9 cellular contexts compared by ENCODE assay signal in the genomic region with DNA sequence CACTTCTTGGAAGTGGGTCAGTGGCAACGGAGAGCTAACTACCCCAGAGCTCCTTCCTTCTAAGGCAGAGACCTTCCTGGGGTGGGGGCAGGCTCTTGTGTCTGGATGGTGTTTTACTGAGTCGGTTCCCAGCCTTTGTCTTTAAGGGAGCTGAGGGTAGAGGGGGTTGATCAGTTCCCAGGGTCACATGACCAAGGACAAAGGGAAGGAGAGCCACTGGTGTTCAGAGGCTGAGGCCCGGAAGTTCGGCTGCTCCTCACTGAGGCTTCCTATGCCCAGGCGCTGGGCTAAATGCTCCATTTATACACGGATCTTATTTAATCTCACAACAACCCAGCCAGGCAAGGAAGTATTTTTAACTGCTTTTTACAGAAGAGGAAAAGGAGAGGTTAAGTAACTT. TPM values are rescaled to one million over a fixed set of nuclear protein-coding genes. Genes with fewer than 3 reads are reported as not detected.
DNase-seq lines count a peak whose midpoint lies in the region; ATAC-seq and TF ChIP-seq lines count a peak whose summit lies in the region.
"Had no signal": no experiment of that assay in that cellular context is flagged by ENCODE, and none has a peak within 500 bp of the region (broad histone marks: within the 10 kb centered on the region; RNA-seq: fewer than 3 reads in every experiment).

No MANE protein-coding gene starts in this region.

- H3K27me3 Mint-ChIP-seq in CD4-positive, alpha-beta T cell, result peaks cover 36% of the 10 kb centered on the region
- peaks cover 46% of the 10 kb centered on the region for H3K27me3 Mint-ChIP-seq in T-helper 17 cell

- CTCF ChIA-PET in CD4-positive, alpha-beta T cell (lab: Charles Lee), result no interaction called here

- H3K4me1 ChIP-seq in cardiac muscle cell (ENCODE audit: low read depth) (peaks cover 57% of the 10 kb centered on the region), BE2C (peaks cover 6% of the 10 kb centered on the region)

- TF ChIP-seq CTCF in CD4-positive, alpha-beta T cell (IDR thresholded peaks at IDR 0.05), result no peak
- TF ChIP-seq CTCF in cardiac muscle cell (IDR thresholded peaks at IDR 0.05; ENCODE audit: low read depth, low read length) (no peak), BE2C (IDR thresholded peaks at IDR 0.05; ENCODE audit: low read depth, low read length) (no peak)

- peaks cover 41% of the 10 kb centered on the region for H3K36me3 ChIP-seq in cardiac muscle cell
- peaks cover 16% of the 10 kb centered on the region for H3K36me3 ChIP-seq in BE2C
- H3K36me3 ChIP-seq: neutrophil had no signal

- H3K27me3 ChIP-seq in CD4-positive, alpha-beta T cell (ENCODE audit: control insufficient read depth, insufficient read depth, low read length), result peaks cover 25% of the 10 kb centered on the region
- H3K27me3 ChIP-seq in cardiac muscle cell (no peaks in the 10 kb centered on the region), BE2C (no peaks in the 10 kb centered on the region)

- peak overlapping the region; percentile 31 for H3K4me3 Mint-ChIP-seq in CD4-positive, alpha-beta T cell
- H3K4me3 Mint-ChIP-seq in T-helper 17 cell, result peak overlapping the region; percentile 79

- no peaks in the 10 kb centered on the region for H3K36me3 Mint-ChIP-seq in CD4-positive, alpha-beta T cell (ENCODE audit: low read depth)
- H3K36me3 Mint-ChIP-seq in T-helper 17 cell (ENCODE audit: low read depth), result peaks cover 7% of the 10 kb centered on the region

- H3K4me3 ChIP-seq in cardiac muscle cell (peak overlapping the region; percentile 17), BE2C (ENCODE audit: low read depth, low read length) (no peak overlapping the region)

- H3K27ac Mint-ChIP-seq in CD4-positive, alpha-beta T cell, result no peak overlapping the region
- H3K27ac Mint-ChIP-seq in T-helper 17 cell, result no peak overlapping the region

- H3K27ac ChIP-seq in CD4-positive, alpha-beta T cell (ENCODE audit: low read depth, low read length), result no peak overlapping the region
- peak overlapping the region; percentile 96 for H3K27ac ChIP-seq in cardiac muscle cell
- H3K27ac ChIP-seq: neutrophil had no signal

- no peaks in the 10 kb centered on the region for H3K4me1 Mint-ChIP-seq in CD4-positive, alpha-beta T cell (ENCODE audit: low read depth)
- peaks cover 7% of the 10 kb centered on the region for H3K4me1 Mint-ChIP-seq in T-helper 17 cell

- intact Hi-C loops in CD4-positive, alpha-beta T cell (cut with DNase I, micrococcal nuclease), result no loop called here

- POLR2A ChIA-PET in CD4-positive, alpha-beta T cell (lab: Charles Lee), result no interaction called here

- no peaks in the 10 kb centered on the region for H3K9me3 Mint-ChIP-seq in CD4-positive, alpha-beta T cell

- DNase-seq in CD4-positive, alpha-beta T cell, result no peak
- no peak for DNase-seq in T-helper 17 cell
- peak; percentile 62 to 78 for DNase-seq in cardiac muscle cell (ENCODE audit: low read depth in 1 of 2, low spot score in 1 of 2)
- peak; percentile 52 for DNase-seq in occipital lobe (lab: John Stamatoyannopoulos, UW)
- DNase-seq in OCI-M2 (lab: John Stamatoyannopoulos, UW; ENCODE audit: unreplicated experiment), result no peak
- no peak for DNase-seq in BE2C
- no peak for DNase-seq in activated CD4-positive, alpha-beta T cell treated with anti-CD3 and anti-CD28 coated beads for 4 hours

- no peak for ATAC-seq in CD4-positive, alpha-beta T cell (ENCODE audit: poor library complexity)
- ATAC-seq in T-helper 17 cell (no peak), HG02938 (IDR thresholded peaks at IDR 0.05; ENCODE audit: unreplicated experiment) (no peak)

- H3K9me3 ChIP-seq in CD4-positive, alpha-beta T cell (ENCODE audit: control insufficient read depth, low read length), result no peaks in the 10 kb centered on the region
- H3K9me3 ChIP-seq in T-helper 17 cell (ENCODE audit: control insufficient read depth, low read length, poor library complexity, severe bottlenecking) (no peaks in the 10 kb centered on the region), cardiac muscle cell (ENCODE audit: low read depth) (no peaks in the 10 kb centered on the region), BE2C (no peaks in the 10 kb centered on the region)
- H3K9me3 ChIP-seq: neutrophil had no signal

RNA-seq across cellular contexts. Expression of a gene that starts 21.0 kb away (rescaled TPM):
- under 1 TPM; 0.19 to 0.22 TPM for total RNA-seq in CD4-positive, alpha-beta T cell
- total RNA-seq in T-helper 17 cell (under 1 TPM in 1 of 2 donors, not detected in 1; 0.35 TPM), cardiac muscle cell (132 and 170 TPM in 2 replicates), occipital lobe (3.9 TPM)
- 142 and 206 TPM in 2 replicates for polyA plus RNA-seq in cardiac muscle cell
- 28.9 TPM for polyA plus RNA-seq in BE2C (2012; ENCODE audit: insufficient read depth, insufficient read length, low read depth)

Comparison
In these comparisons a context has a peak if more than half of its experiments do, and no peak if none do; other contexts are left out.
1. DNase-seq: peak in cardiac muscle cell (2 of 2) and occipital lobe (single experiment); none in CD4-positive, alpha-beta T cell (0 of 10), T-helper 17 cell (0 of 3), OCI-M2 (single experiment), BE2C (single experiment) and activated CD4-positive, alpha-beta T cell treated with anti-CD3 and anti-CD28 coated beads for 4 hours (0 of 2).
2. RNA of a gene that starts 21.0 kb away (total RNA-seq): 132 to 170 TPM in cardiac muscle cell; 3.9 TPM in occipital lobe (single experiment), 0.35 TPM in T-helper 17 cell and 0.19 to 0.22 TPM in CD4-positive, alpha-beta T cell; every median in the first group is over 10 times any median in the second.